8 cellular contexts compared by ENCODE assay signal in the genomic region with DNA sequence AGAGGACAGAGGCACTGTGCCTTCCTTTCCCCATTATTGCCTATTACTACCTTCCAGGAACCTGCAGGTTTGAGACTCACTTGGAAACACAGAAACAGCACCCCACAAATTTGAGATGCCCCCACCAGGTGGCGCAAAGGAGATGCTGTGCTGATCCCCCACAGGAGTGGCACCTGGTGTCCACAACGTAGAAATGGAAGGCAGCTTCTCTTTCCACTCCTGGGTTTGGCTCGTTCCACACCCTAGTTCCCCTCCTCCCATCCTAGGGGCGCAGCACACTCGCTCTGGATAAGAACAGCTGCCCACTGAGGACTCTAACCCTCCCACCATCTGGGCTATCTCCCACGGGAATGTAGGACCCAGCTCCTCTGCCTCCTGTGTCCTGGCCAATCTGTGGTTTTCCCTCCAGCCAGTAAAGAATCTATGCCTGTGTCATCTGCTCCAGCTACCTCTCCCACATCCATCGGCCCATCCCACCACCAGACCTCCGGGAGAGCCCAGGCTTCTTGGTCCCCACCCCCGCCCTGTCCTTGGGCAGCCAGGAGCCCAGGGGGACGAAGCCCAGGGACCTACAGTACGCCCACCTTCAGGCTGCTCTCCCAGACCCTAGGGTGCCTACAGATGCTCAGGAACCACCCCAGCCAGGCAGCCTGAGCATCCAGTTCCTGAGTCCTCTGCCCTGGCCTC. TPM values are rescaled to one million over a fixed set of nuclear protein-coding genes. Genes with fewer than 3 reads are reported as not detected.
DNase-seq lines count a peak whose midpoint lies in the region; ATAC-seq and TF ChIP-seq lines count a peak whose summit lies in the region.

No MANE protein-coding gene starts in this region.

- H3K4me1 Mint-ChIP-seq in activated T-helper 1 cell treated with anti-CD3 and anti-CD28 coated beads, Interleukin-12 subunit alpha, Interleukin-12 subunit beta, Interleukin-2, Interleukin-4 antibody, amounts not matched to agents 30 ng/mL and 10 ng/mL and 1 ng/mL, durations not matched to agents 14 hours and 24 hours and 36 hours (ENCODE audit: low read depth) = peaks cover 25% of the 10 kb centered on the region
- peaks cover 27% of the 10 kb centered on the region for H3K4me1 Mint-ChIP-seq in nephron

- H3K36me3 Mint-ChIP-seq in activated T-helper 1 cell treated with anti-CD3 and anti-CD28 coated beads, Interleukin-12 subunit alpha, Interleukin-12 subunit beta, Interleukin-2, Interleukin-4 antibody, amounts not matched to agents 30 ng/mL and 10 ng/mL and 1 ng/mL, durations not matched to agents 14 hours and 24 hours and 36 hours (ENCODE audit: low read depth) = peaks cover 4% of the 10 kb centered on the region
- peaks cover 4% of the 10 kb centered on the region for H3K36me3 Mint-ChIP-seq in nephron (ENCODE audit: low read depth)

- DNase-seq in DMS79 treated with DMSO at 0.1 percent for 48 hours (lab: John Stamatoyannopoulos, UW) (peak; percentile 68), LoVo (ENCODE audit: low spot score) (peak; percentile 85), RKO (ENCODE audit: low spot score) (peak; percentile 82), fibroblast of peridontal ligament (ENCODE audit: extremely low read depth) (peak; percentile 80)
- peak; percentile 83 for DNase-seq in activated T-helper 1 cell treated with anti-CD3 and anti-CD28 coated beads, Interleukin-12 subunit alpha, Interleukin-12 subunit beta, Interleukin-2, Interleukin-4 antibody, amounts not matched to agents 30 ng/mL and 10 ng/mL and 1 ng/mL, durations not matched to agents 14 hours and 24 hours and 36 hours (ENCODE audit: low spot score)
- DNase-seq in stimulated activated naive CD4-positive, alpha-beta T cell treated with Interleukin-2 at 50 U/mL for 16 hours (lab: John Stamatoyannopoulos, UW) = peak; percentile 85

- peak overlapping the region; percentile 79 for H3K4me3 Mint-ChIP-seq in activated T-helper 1 cell treated with anti-CD3 and anti-CD28 coated beads, Interleukin-12 subunit alpha, Interleukin-12 subunit beta, Interleukin-2, Interleukin-4 antibody, amounts not matched to agents 30 ng/mL and 10 ng/mL and 1 ng/mL, durations not matched to agents 14 hours and 24 hours and 36 hours
- peak overlapping the region; percentile 84 to 96 (median 90) for H3K4me3 Mint-ChIP-seq in nephron

- H3K9me3 Mint-ChIP-seq in activated T-helper 1 cell treated with anti-CD3 and anti-CD28 coated beads, Interleukin-12 subunit alpha, Interleukin-12 subunit beta, Interleukin-2, Interleukin-4 antibody, amounts not matched to agents 30 ng/mL and 10 ng/mL and 1 ng/mL, durations not matched to agents 14 hours and 24 hours and 36 hours = no peaks in the 10 kb centered on the region
- H3K9me3 Mint-ChIP-seq in nephron = no peaks in the 10 kb centered on the region

- ATAC-seq in GM21367 (IDR thresholded peaks at IDR 0.05; ENCODE audit: unreplicated experiment) = no peak

- peak overlapping the region; percentile 87 for H3K27ac Mint-ChIP-seq in activated T-helper 1 cell treated with anti-CD3 and anti-CD28 coated beads, Interleukin-12 subunit alpha, Interleukin-12 subunit beta, Interleukin-2, Interleukin-4 antibody, amounts not matched to agents 30 ng/mL and 10 ng/mL and 1 ng/mL, durations not matched to agents 14 hours and 24 hours and 36 hours
- peak overlapping the region; percentile 94 to 99 (median 98) for H3K27ac Mint-ChIP-seq in nephron

- TF ChIP-seq CTCF in nephron (IDR thresholded peaks at IDR 0.05; ENCODE audit: unreplicated experiment in 3 of 3) = peak; percentile 74 to 85 (median 78)

- no peaks in the 10 kb centered on the region for H3K27me3 Mint-ChIP-seq in activated T-helper 1 cell treated with anti-CD3 and anti-CD28 coated beads, Interleukin-12 subunit alpha, Interleukin-12 subunit beta, Interleukin-2, Interleukin-4 antibody, amounts not matched to agents 30 ng/mL and 10 ng/mL and 1 ng/mL, durations not matched to agents 14 hours and 24 hours and 36 hours (ENCODE audit: insufficient read depth)
- H3K27me3 Mint-ChIP-seq in nephron (ENCODE audit: low read depth) = peaks cover 3% of the 10 kb centered on the region

- intact Hi-C loops in activated T-helper 1 cell treated with anti-CD3 and anti-CD28 coated beads, Interleukin-12 subunit alpha, Interleukin-12 subunit beta, Interleukin-2, Interleukin-4 antibody, amounts not matched to agents 30 ng/mL and 10 ng/mL and 1 ng/mL, durations not matched to agents 14 hours and 24 hours and 36 hours (cut with micrococcal nuclease) = loop anchor here (1.0 to 5.0 kb wide), 5 partner anchors 19 to 1655 kb away; a partner anchor contains a TSS

RNA-seq across cellular contexts. Expression of a gene that starts 0.7 kb away (rescaled TPM):
- 9.7 and 10.0 TPM in 2 replicates for total RNA-seq in activated T-helper 1 cell treated with anti-CD3 and anti-CD28 coated beads, Interleukin-12 subunit alpha, Interleukin-12 subunit beta, Interleukin-2, Interleukin-4 antibody, amounts not matched to agents 30 ng/mL and 10 ng/mL and 1 ng/mL, durations not matched to agents 14 hours and 24 hours and 36 hours

RNA-seq across cellular contexts. Expression of a gene that starts 1.5 kb away (rescaled TPM):
- total RNA-seq in activated T-helper 1 cell treated with anti-CD3 and anti-CD28 coated beads, Interleukin-12 subunit alpha, Interleukin-12 subunit beta, Interleukin-2, Interleukin-4 antibody, amounts not matched to agents 30 ng/mL and 10 ng/mL and 1 ng/mL, durations not matched to agents 14 hours and 24 hours and 36 hours = 61.8 and 62.3 TPM in 2 replicates

RNA-seq across cellular contexts. Expression of a gene that starts 33.4 kb away (rescaled TPM):
- total RNA-seq in activated T-helper 1 cell treated with anti-CD3 and anti-CD28 coated beads, Interleukin-12 subunit alpha, Interleukin-12 subunit beta, Interleukin-2, Interleukin-4 antibody, amounts not matched to agents 30 ng/mL and 10 ng/mL and 1 ng/mL, durations not matched to agents 14 hours and 24 hours and 36 hours = 10.2 and 12.6 TPM in 2 replicates

RNA-seq across cellular contexts. Expression of a gene that starts 33.9 kb away (rescaled TPM):
- total RNA-seq in activated T-helper 1 cell treated with anti-CD3 and anti-CD28 coated beads, Interleukin-12 subunit alpha, Interleukin-12 subunit beta, Interleukin-2, Interleukin-4 antibody, amounts not matched to agents 30 ng/mL and 10 ng/mL and 1 ng/mL, durations not matched to agents 14 hours and 24 hours and 36 hours = 230 and 238 TPM in 2 replicates

RNA-seq across cellular contexts. Expression of a gene that starts 48.2 kb away (rescaled TPM):
- 40.3 and 45.5 TPM in 2 replicates for total RNA-seq in activated T-helper 1 cell treated with anti-CD3 and anti-CD28 coated beads, Interleukin-12 subunit alpha, Interleukin-12 subunit beta, Interleukin-2, Interleukin-4 antibody, amounts not matched to agents 30 ng/mL and 10 ng/mL and 1 ng/mL, durations not matched to agents 14 hours and 24 hours and 36 hours
